Comparison of ENCODE assay signal across 30 cellular contexts in the genomic region with DNA sequence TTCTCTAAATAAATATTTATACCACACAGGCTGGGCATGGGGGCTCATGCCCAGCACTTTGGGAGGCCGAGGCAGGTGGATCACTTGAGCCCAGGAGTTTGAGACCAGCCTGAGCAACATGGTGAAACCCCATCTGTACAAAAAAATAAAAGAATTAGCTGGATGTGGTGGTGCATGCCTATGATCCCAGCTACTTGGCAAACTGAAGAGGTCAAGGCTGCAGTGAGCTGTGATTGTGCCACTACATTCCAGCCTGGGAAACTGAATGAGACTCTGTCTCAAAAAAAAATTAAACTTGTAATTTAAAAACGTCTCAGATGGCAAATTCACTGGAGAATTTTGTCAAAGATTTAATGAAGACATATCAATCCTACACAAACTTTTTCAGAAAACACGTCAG.
"Had no signal": no experiment of that assay in that cellular context is flagged by ENCODE, and none has a peak within 500 bp of the region (broad histone marks: within the 10 kb centered on the region; RNA-seq: fewer than 3 reads in every experiment).

No MANE protein-coding gene starts in this region.

- H3K4me1 ChIP-seq: adrenal gland, body of pancreas, breast epithelium had no signal

- H3K27ac ChIP-seq: adrenal gland, body of pancreas, brain microvascular endothelial cell, breast epithelium, VCaP had no signal

- H3K27me3 ChIP-seq: adrenal gland, body of pancreas, brain microvascular endothelial cell, breast epithelium had no signal

- H3K4me3 ChIP-seq: adrenal gland, body of pancreas, breast epithelium had no signal

- H3K9me3 ChIP-seq: adrenal gland, body of pancreas had no signal

- DNase-seq: activated B cell treated with CpG ODN at 0.5 μM for 24 hours; activated CD4-positive, alpha-beta memory T cell treated with anti-CD3 and anti-CD28 coated beads for 36 hours; activated CD4-positive, alpha-beta T cell treated with anti-CD3 and anti-CD28 coated beads for 4 hours; activated CD4-positive, alpha-beta T cell treated with anti-CD3 and anti-CD28 coated beads, Interleukin-2, amount 10 ng/mL, durations not matched to agents 24 days and 14 days; activated CD4-positive, alpha-beta T cell treated with anti-CD3 and anti-CD28 coated beads, Interleukin-2, amount 50 U/mL, for 1 hour; activated CD4-positive, alpha-beta T cell treated with anti-CD3 and anti-CD28 coated beads, Interleukin-2, amount 50 U/mL, for 4 hours; activated CD4-positive, CD25-positive, alpha-beta regulatory T cell treated with anti-CD3 and anti-CD28 coated beads, Interleukin-2, amount 50 U/mL, for 72 hours; activated CD8-positive, alpha-beta memory T cell treated with anti-CD3 and anti-CD28 coated beads, Interleukin-2, amount 50 U/mL, for 4 hours; activated CD8-positive, alpha-beta T cell treated with anti-CD3 and anti-CD28 coated beads for 36 hours; activated effector memory CD4-positive, alpha-beta T cell treated with anti-CD3 and anti-CD28 coated beads, Interleukin-2, amount 50 U/mL, for 16 hours; activated gamma-delta T cell treated with Interleukin-2 at 50 U/mL for 16 hours; activated naive CD4-positive, alpha-beta T cell; activated naive CD4-positive, alpha-beta T cell treated with anti-CD3 and anti-CD28 coated beads for 36 hours; activated naive CD4-positive, alpha-beta T cell treated with anti-CD3 and anti-CD28 coated beads, Interleukin-2, amount 50 U/mL, for 16 hours; activated naive CD8-positive, alpha-beta T cell treated with anti-CD3 and anti-CD28 coated beads for 36 hours; activated T-cell treated with anti-CD3 and anti-CD28 coated beads for 4 hours; activated T-cell treated with anti-CD3 and anti-CD28 coated beads, Interleukin-2, amount 50 U/mL, for 1 hour; activated T-cell treated with anti-CD3 and anti-CD28 coated beads, Interleukin-2, amount 50 U/mL, for 4 hours; activated T-cell treated with anti-CD3 and anti-CD28 coated beads, Interleukin-2, amount 50 U/mL, for 72 hours; amniotic stem cell; aorta; body of pancreas; brain microvascular endothelial cell; central memory CD4-positive, alpha-beta T cell; T-helper 1 cell; T-helper 2 cell; T-helper 9 cell had no signal

- H3K36me3 ChIP-seq: adrenal gland, brain microvascular endothelial cell, breast epithelium had no signal
